Comparison of ENCODE assay signal across 19 cellular contexts in genomic region chr19:27735314-27735713, GRCh38.
DNase-seq lines count a peak whose midpoint lies in the region; ATAC-seq and TF ChIP-seq lines count a peak whose summit lies in the region.
"Had no signal": no experiment of that assay in that cellular context is flagged by ENCODE, and none has a peak within 500 bp of the region (broad histone marks: within the 10 kb centered on the region; RNA-seq: fewer than 3 reads in every experiment).

No MANE protein-coding gene starts in this region.

- H3K36me3 ChIP-seq in left ventricle myocardium inferior, result peaks cover 43% of the 10 kb centered on the region
- H3K36me3 ChIP-seq in left lung, result peaks cover 0 to 71% of the 10 kb centered on the region in 2 donors

- H3K27me3 Mint-ChIP-seq in endothelial cell (ENCODE audit: unreplicated experiment) (no peaks in the 10 kb centered on the region), osteocyte (ENCODE audit: unreplicated experiment) (no peaks in the 10 kb centered on the region)
- H3K27me3 Mint-ChIP-seq: CD4-positive, alpha-beta T cell had no signal

- peaks cover 14% of the 10 kb centered on the region for H3K4me1 ChIP-seq in left ventricle myocardium inferior
- H3K4me1 ChIP-seq in left lung, result no peaks in the 10 kb centered on the region
- H3K4me1 ChIP-seq: A549, Caco-2 had no signal

- ATAC-seq in left lung (no peak), HG02588 (IDR thresholded peaks at IDR 0.05; ENCODE audit: unreplicated experiment) (no peak)
- ATAC-seq: A549, HCT116 had no signal

- DNase-seq in cardiac septum (ENCODE audit: low spot score) (peak; percentile 17), left ventricle myocardium inferior (no peak), endothelial cell (ENCODE audit: low spot score) (no peak), osteocyte (ENCODE audit: extremely low spot score, unreplicated experiment) (peak; percentile 59), epidermal melanocyte (ENCODE audit: insufficient read length, low spot score) (no peak), left lung (no peak)
- DNase-seq: AML-193; Caco-2; CD4-positive, alpha-beta T cell; GDM1; GOT3; H7; HFFc6; IMR-90 had no signal

- no peak for TF ChIP-seq CTCF in left ventricle myocardium inferior (IDR thresholded peaks at IDR 0.05; ENCODE audit: borderline replicate concordance)
- TF ChIP-seq CTCF in endothelial cell (IDR thresholded peaks at IDR 0.05; ENCODE audit: unreplicated experiment), result no peak
- no peak for TF ChIP-seq CTCF in osteocyte (IDR thresholded peaks at IDR 0.05)
- TF ChIP-seq CTCF in left lung (IDR thresholded peaks at IDR 0.05), result no peak

- H3K4me3 Mint-ChIP-seq in endothelial cell (ENCODE audit: unreplicated experiment), result peak overlapping the region; percentile 38
- H3K4me3 Mint-ChIP-seq in osteocyte (ENCODE audit: unreplicated experiment), result no peak overlapping the region
- H3K4me3 Mint-ChIP-seq: CD4-positive, alpha-beta T cell; HFFc6 had no signal

- H3K27ac Mint-ChIP-seq in endothelial cell (ENCODE audit: unreplicated experiment), result no peak overlapping the region
- no peak overlapping the region for H3K27ac Mint-ChIP-seq in osteocyte (ENCODE audit: unreplicated experiment)
- H3K27ac Mint-ChIP-seq: CD4-positive, alpha-beta T cell; HFFc6 had no signal

- H3K4me1 Mint-ChIP-seq in endothelial cell (ENCODE audit: unreplicated experiment) (no peaks in the 10 kb centered on the region), osteocyte (ENCODE audit: unreplicated experiment) (no peaks in the 10 kb centered on the region)

- H3K27me3 ChIP-seq in left ventricle myocardium inferior (ENCODE audit: low read depth) (no peaks in the 10 kb centered on the region), left lung (no peaks in the 10 kb centered on the region)

- H3K9me3 ChIP-seq in left ventricle myocardium inferior (replicated peaks), result peaks cover 7% of the 10 kb centered on the region
- H3K9me3 ChIP-seq in left lung, result peaks cover 0 to 68% of the 10 kb centered on the region in 2 donors

- H3K9me3 Mint-ChIP-seq in endothelial cell (ENCODE audit: unreplicated experiment) (peaks cover 54% of the 10 kb centered on the region), osteocyte (ENCODE audit: unreplicated experiment) (peaks cover 47% of the 10 kb centered on the region)
- H3K9me3 Mint-ChIP-seq: HFFc6 had no signal

- intact Hi-C loops in cardiac septum (cut with DNase I) (no loop called here), left ventricle myocardium inferior (cut with micrococcal nuclease) (no loop called here), left lung (cut with DNase I) (no loop called here)

- H3K4me3 ChIP-seq in left ventricle myocardium inferior, result no peak overlapping the region
- H3K4me3 ChIP-seq in left lung, result no peak overlapping the region
- H3K4me3 ChIP-seq: A549 had no signal

- H3K36me3 Mint-ChIP-seq in endothelial cell (ENCODE audit: low read depth, unreplicated experiment) (peaks cover 25% of the 10 kb centered on the region), osteocyte (ENCODE audit: unreplicated experiment) (peaks cover 87% of the 10 kb centered on the region)

- H3K27ac ChIP-seq in left ventricle myocardium inferior (replicated peaks), result no peak overlapping the region
- no peak overlapping the region for H3K27ac ChIP-seq in left lung
- H3K27ac ChIP-seq: 22Rv1, A549, C4-2B had no signal

Comparison
In these comparisons a context has a peak if more than half of its experiments do, and no peak if none do; other contexts are left out.
1. DNase-seq: peak in cardiac septum (single experiment) and osteocyte (single experiment); none in left ventricle myocardium inferior (single experiment), endothelial cell (single experiment), epidermal melanocyte (single experiment) and left lung (0 of 2).